In genomic region chr16:12260647-12261262, GRCh38 we compare ENCODE assay signal across 1 cellular context.
TF ChIP-seq lines count a peak whose summit lies in the region.

No MANE protein-coding gene starts in this region.

TF ChIP-seq in HepG2, 621 proteins besides CTCF, POLR2A, EP300 and RAD21 (continued from another document):
- peak; percentile 82; the same call in 1 of the 2 replicates for TF ChIP-seq ZHX1 (CRISPR knock-in tag; IDR thresholded peaks at IDR 0.05; ENCODE audit: low read depth)
- no peak for TF ChIP-seq MED13 (CRISPR knock-in tag; IDR thresholded peaks at IDR 0.05)
- TF ChIP-seq ZNF333 (CRISPR knock-in tag; IDR thresholded peaks at IDR 0.05; ENCODE audit: borderline replicate concordance), result no peak; the same call in 1 of the 2 replicates
- no peak for TF ChIP-seq JUNB (CRISPR knock-in tag; IDR thresholded peaks at IDR 0.05; ENCODE audit: borderline replicate concordance)
- no peak for TF ChIP-seq TMF1 (CRISPR knock-in tag; IDR thresholded peaks at IDR 0.05; ENCODE audit: low read depth)
- peak; percentile 12; the same call in 1 of the 2 replicates for TF ChIP-seq HNF4G (IDR thresholded peaks at IDR 0.05; ENCODE audit: borderline replicate concordance, low read depth, low read length)
- no peak for TF ChIP-seq HNF4G (CRISPR knock-in tag; IDR thresholded peaks at IDR 0.05; ENCODE audit: borderline replicate concordance, low read depth)
- TF ChIP-seq ZNF589 (CRISPR knock-in tag; conservative IDR thresholded peaks at IDR 0.05), result no peak
- TF ChIP-seq ZBTB14 (CRISPR knock-in tag; IDR thresholded peaks at IDR 0.05), result peak; percentile 93
- no peak for TF ChIP-seq CBX2 (IDR thresholded peaks at IDR 0.05; ENCODE audit: low read depth, low read length)
- no peak for TF ChIP-seq CBX2 (CRISPR knock-in tag; IDR thresholded peaks at IDR 0.05; ENCODE audit: low read depth)
- TF ChIP-seq ZNF337 (CRISPR knock-in tag; IDR thresholded peaks at IDR 0.05; ENCODE audit: borderline replicate concordance, low read depth), result no peak
- peak; percentile 57; the same call in 1 of the 2 replicates for TF ChIP-seq ZNF644 (CRISPR knock-in tag; IDR thresholded peaks at IDR 0.05; ENCODE audit: low read depth)
- TF ChIP-seq SP1 (IDR thresholded peaks at IDR 0.05), result no peak
- peak; percentile 41; the same call in 1 of the 2 replicates for TF ChIP-seq SP1 (CRISPR knock-in tag; IDR thresholded peaks at IDR 0.05)
- TF ChIP-seq ZBTB38 (CRISPR knock-in tag; IDR thresholded peaks at IDR 0.05), result peak; percentile 67; the same call in 1 of the 2 replicates
- TF ChIP-seq DRAP1 (CRISPR knock-in tag; IDR thresholded peaks at IDR 0.05), result no peak
- no peak for TF ChIP-seq NFE2L2 (IDR thresholded peaks at IDR 0.05; ENCODE audit: low read length)
- TF ChIP-seq ZSCAN22 (CRISPR knock-in tag; IDR thresholded peaks at IDR 0.05), result no peak
- TF ChIP-seq ZFYVE20 (CRISPR knock-in tag; IDR thresholded peaks at IDR 0.05; ENCODE audit: borderline replicate concordance, low read depth), result no peak
- no peak for TF ChIP-seq ZNF572 (CRISPR knock-in tag; IDR thresholded peaks at IDR 0.05)
- TF ChIP-seq SMAD1 (CRISPR knock-in tag; IDR thresholded peaks at IDR 0.05; ENCODE audit: borderline replicate concordance, low read depth), result no peak
- TF ChIP-seq HES4 (CRISPR knock-in tag; IDR thresholded peaks at IDR 0.05; ENCODE audit: borderline replicate concordance), result no peak
- TF ChIP-seq MTERF4 (CRISPR knock-in tag; IDR thresholded peaks at IDR 0.05), result no peak
- no peak for TF ChIP-seq PCBP2 (optimal IDR thresholded peaks at IDR 0.05; ENCODE audit: low read depth, low read length, poor library complexity, severe bottlenecking)
- TF ChIP-seq ZNF691 (CRISPR knock-in tag; IDR thresholded peaks at IDR 0.05; ENCODE audit: borderline replicate concordance, low read depth), result no peak; the same call in 1 of the 2 replicates
TF ChIP-seq in HepG2: peak in this region for 200.
